1 cellular context compared by ENCODE assay signal in genomic region chr12:12511895-12512674, GRCh38.
A peak's percentile ranks its signal among the peaks of the same experiment; 100 is the strongest.
TF ChIP-seq lines count a peak whose summit lies in the region.

No MANE protein-coding gene starts in this region.

TF ChIP-seq in GM12878, 131 proteins besides CTCF, POLR2A, EP300 and RAD21:
- peak; percentile 33 for TF ChIP-seq SKIL (IDR thresholded peaks at IDR 0.05; ENCODE audit: low read depth, poor library complexity, severe bottlenecking)
- no peak for TF ChIP-seq YY1 (IDR thresholded peaks at IDR 0.05; ENCODE audit: low read depth, low read length)
- TF ChIP-seq RCOR1 (conservative IDR thresholded peaks at IDR 0.05; ENCODE audit: low read depth, low read length): no peak
- peak in 1 of 2 experiments; percentile 17; a peak in 1 of 4 replicates for TF ChIP-seq IKZF2 (IDR thresholded peaks at IDR 0.05)
- 0 out of 2 replicates have a peak, but pooled peaks have one; percentile 28 for TF ChIP-seq ZNF687 (IDR thresholded peaks at IDR 0.05)
- 0 out of 2 replicates have a peak, but pooled peaks have one; percentile 10 for TF ChIP-seq DPF2 (IDR thresholded peaks at IDR 0.05)
- peak; percentile 59 for TF ChIP-seq RUNX3 (IDR thresholded peaks at IDR 0.05; ENCODE audit: low read length)
- TF ChIP-seq TCF7 (IDR thresholded peaks at IDR 0.05; ENCODE audit: borderline replicate concordance): peak; percentile 57; the same call in 1 of the 2 replicates
- TF ChIP-seq JUNB (IDR thresholded peaks at IDR 0.05): peak; percentile 50; the same call in 1 of the 2 replicates
